Comparison of ENCODE assay signal across 8 cellular contexts in the genomic region with DNA sequence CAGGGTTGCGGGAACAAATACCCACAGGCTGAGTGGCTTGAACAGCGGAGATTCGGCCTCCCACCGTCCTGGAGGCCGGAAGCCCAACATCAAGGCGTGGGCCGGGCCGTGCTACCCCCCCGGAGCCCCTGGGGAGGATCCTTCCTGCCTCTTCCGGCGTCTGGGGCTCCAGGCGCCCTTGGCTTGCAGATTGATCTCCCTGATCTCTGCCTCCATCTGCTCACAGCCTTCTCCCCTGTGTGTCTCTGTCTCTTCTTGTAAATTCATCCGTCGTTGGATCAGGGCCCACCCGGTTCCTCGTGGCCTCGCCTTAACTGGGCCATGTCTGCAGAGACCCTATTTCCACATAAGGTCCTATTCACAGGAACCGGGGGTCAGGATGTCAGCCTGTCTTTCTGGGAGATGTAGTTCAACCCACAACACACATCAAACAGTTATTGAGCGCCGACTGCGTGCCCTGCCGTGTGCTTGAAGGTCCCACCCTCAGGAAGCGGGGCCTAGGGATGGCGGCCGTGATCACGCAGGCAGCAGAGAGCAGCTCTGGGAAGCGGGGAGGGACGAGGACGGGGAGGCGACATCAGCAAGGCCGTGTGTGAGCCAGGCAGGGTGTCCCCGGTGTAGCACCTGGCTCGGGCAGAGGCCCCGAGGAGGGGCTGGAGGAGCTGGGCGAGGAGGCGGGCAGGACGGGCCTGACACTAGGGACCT. TPM values are rescaled to one million over a fixed set of nuclear protein-coding genes. Genes with fewer than 3 reads are reported as not detected.
DNase-seq lines count a peak whose midpoint lies in the region; ATAC-seq and TF ChIP-seq lines count a peak whose summit lies in the region.

No MANE protein-coding gene starts in this region.

- H3K4me3 ChIP-seq in esophagus (ENCODE audit: low read depth in 1 of 2, low read length in 2 of 2): peak overlapping the region in 1 of 2 donors; percentile 33

- H3K27me3 Mint-ChIP-seq in osteocyte (ENCODE audit: unreplicated experiment) (no peaks in the 10 kb centered on the region), endothelial cell (ENCODE audit: unreplicated experiment) (peaks cover 11% of the 10 kb centered on the region)

- H3K9me3 ChIP-seq in esophagus (ENCODE audit: control insufficient read depth in 2 of 2, insufficient read depth in 1 of 2, low read depth in 1 of 2, low read length in 1 of 2): peaks cover 0 to 2% of the 10 kb centered on the region in 2 donors

- H3K27ac ChIP-seq in esophagus (ENCODE audit: low read depth in 2 of 2, low read length in 1 of 2): peak overlapping the region; percentile 11 to 34

- peaks cover 0 to 4% of the 10 kb centered on the region in 2 donors for H3K27me3 ChIP-seq in esophagus (ENCODE audit: control insufficient read depth in 1 of 2, insufficient read depth in 2 of 2, low read length in 2 of 2)

- H3K4me3 Mint-ChIP-seq in osteocyte (ENCODE audit: unreplicated experiment) (no peak overlapping the region), endothelial cell (ENCODE audit: unreplicated experiment) (no peak overlapping the region)

- H3K4me1 Mint-ChIP-seq in osteocyte (ENCODE audit: unreplicated experiment): peaks cover 31% of the 10 kb centered on the region
- peaks cover 2% of the 10 kb centered on the region for H3K4me1 Mint-ChIP-seq in endothelial cell (ENCODE audit: unreplicated experiment)

- H3K36me3 ChIP-seq in esophagus (ENCODE audit: control insufficient read depth in 2 of 2, insufficient read depth in 2 of 2, low read length in 1 of 2): no peaks in the 10 kb centered on the region

- TF ChIP-seq CTCF in osteocyte (IDR thresholded peaks at IDR 0.05) (no peak), endothelial cell (IDR thresholded peaks at IDR 0.05; ENCODE audit: unreplicated experiment) (no peak)

- 29 to 32% methylated on average over 37 of the region's 37 CpGs for WGBS in esophagus, 2 donors

- H3K9me3 Mint-ChIP-seq in osteocyte (ENCODE audit: unreplicated experiment) (no peaks in the 10 kb centered on the region), endothelial cell (ENCODE audit: unreplicated experiment) (no peaks in the 10 kb centered on the region)

- DNase-seq in CD1c-positive myeloid dendritic cell (ENCODE audit: extremely low spot score) (peak; percentile 35), KG1 (lab: John Stamatoyannopoulos, UW) (peak; percentile 62), osteocyte (ENCODE audit: extremely low spot score, unreplicated experiment) (peak; percentile 93), NK-92 (lab: John Stamatoyannopoulos, UW; ENCODE audit: unreplicated experiment) (no peak), endothelial cell (ENCODE audit: low spot score) (no peak)
- peak; percentile 86 for DNase-seq in activated CD8-positive, alpha-beta memory T cell treated with anti-CD3 and anti-CD28 coated beads for 24 hours

- peak overlapping the region; percentile 88 for H3K27ac Mint-ChIP-seq in osteocyte (ENCODE audit: unreplicated experiment)
- no peak overlapping the region for H3K27ac Mint-ChIP-seq in endothelial cell (ENCODE audit: unreplicated experiment)

- H3K4me1 ChIP-seq in esophagus (ENCODE audit: control insufficient read depth in 2 of 2, insufficient read depth in 2 of 2, low read length in 1 of 2): no peaks in the 10 kb centered on the region

- no peak for ATAC-seq in GM21515 (IDR thresholded peaks at IDR 0.05; ENCODE audit: unreplicated experiment)

- H3K36me3 Mint-ChIP-seq in osteocyte (ENCODE audit: unreplicated experiment) (peaks cover 15% of the 10 kb centered on the region), endothelial cell (ENCODE audit: low read depth, unreplicated experiment) (peaks cover 13% of the 10 kb centered on the region)

RNA-seq across cellular contexts. Expression of gene HCN2, which starts 21.3 kb away (rescaled TPM):
- 1 to 10 TPM in 1 of 2 donors, under 1 TPM in 1; 0.65 to 1.4 TPM for polyA plus RNA-seq in esophagus
- total RNA-seq in osteocyte (27.2 and 28.3 TPM in 2 replicates), endothelial cell (ENCODE audit: unreplicated experiment) (0.28 TPM)

RNA-seq across cellular contexts. Expression of gene POLRMT, which starts 22.4 kb away (rescaled TPM):
- 10 to 100 TPM; 35.6 to 56.1 TPM for polyA plus RNA-seq in esophagus
- total RNA-seq in osteocyte (44.6 and 47.6 TPM in 2 replicates), endothelial cell (ENCODE audit: unreplicated experiment) (53.6 TPM)

RNA-seq across cellular contexts. Expression of gene FGF22, which starts 28.7 kb away (rescaled TPM):
- under 1 TPM; 0.53 to 0.86 TPM for polyA plus RNA-seq in esophagus
- total RNA-seq in osteocyte (0.81 TPM in 1 of 2 replicates, not detected in the other), endothelial cell (ENCODE audit: unreplicated experiment) (not detected)

RNA-seq across cellular contexts. Expression of gene BSG, which starts 38.6 kb away (rescaled TPM):
- 100 to 1,000 TPM; 189 to 210 TPM for polyA plus RNA-seq in esophagus
- total RNA-seq in osteocyte (816 and 859 TPM in 2 replicates), endothelial cell (ENCODE audit: unreplicated experiment) (353 TPM)

RNA-seq across cellular contexts. Expression of gene RNF126, which starts 52.1 kb away (rescaled TPM):
- polyA plus RNA-seq in esophagus: 10 to 100 TPM; 38.4 to 61.5 TPM
- total RNA-seq in osteocyte: 37.3 and 40.8 TPM in 2 replicates
- total RNA-seq in endothelial cell (ENCODE audit: unreplicated experiment): 41.7 TPM

Comparison
In these comparisons a context has a peak if more than half of its experiments do, and no peak if none do; other contexts are left out.
1. DNase-seq: peak in CD1c-positive myeloid dendritic cell (single experiment), KG1 (single experiment), activated CD8-positive, alpha-beta memory T cell treated with anti-CD3 and anti-CD28 coated beads for 24 hours (single experiment) and osteocyte (single experiment); none in NK-92 (single experiment) and endothelial cell (single experiment).
2. RNA of gene HCN2, which starts 21.3 kb away (total RNA-seq): 27.2 to 28.3 TPM in osteocyte; 0.28 TPM in endothelial cell (single experiment); every median in the first group is over 10 times any median in the second.